In the genomic region with DNA sequence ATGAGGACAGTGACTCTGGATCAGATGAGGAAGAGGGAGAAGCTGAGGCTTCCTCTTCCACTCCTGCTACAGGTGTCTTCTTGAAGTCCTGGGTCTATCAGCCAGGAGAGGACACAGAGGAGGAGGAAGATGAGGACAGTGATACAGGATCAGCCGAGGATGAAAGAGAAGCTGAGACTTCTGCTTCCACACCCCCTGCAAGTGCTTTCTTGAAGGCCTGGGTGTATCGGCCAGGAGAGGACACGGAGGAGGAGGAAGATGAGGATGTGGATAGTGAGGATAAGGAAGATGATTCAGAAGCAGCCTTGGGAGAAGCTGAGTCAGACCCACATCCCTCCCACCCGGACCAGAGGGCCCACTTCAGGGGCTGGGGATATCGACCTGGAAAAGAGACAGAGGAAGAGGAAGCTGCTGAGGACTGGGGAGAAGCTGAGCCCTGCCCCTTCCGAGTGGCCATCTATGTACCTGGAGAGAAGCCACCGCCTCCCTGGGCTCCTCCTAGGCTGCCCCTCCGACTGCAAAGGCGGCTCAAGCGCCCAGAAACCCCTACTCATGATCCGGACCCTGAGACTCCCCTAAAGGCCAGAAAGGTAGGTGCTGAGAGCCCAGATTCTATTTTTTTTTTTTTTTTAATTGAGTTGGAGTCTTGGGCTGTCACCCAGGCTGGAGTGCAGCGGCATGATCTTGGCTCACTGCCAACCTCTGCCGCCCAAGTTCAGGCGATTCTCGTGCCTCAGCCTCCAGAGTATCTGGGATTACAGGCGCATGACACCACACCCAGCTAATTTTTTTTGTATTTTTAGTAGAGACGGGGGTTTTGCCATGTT, we compare ENCODE assay signal across 1 cellular context.
TF ChIP-seq lines count a peak whose summit lies in the region.

No MANE protein-coding gene starts in this region.

TF ChIP-seq in GM12878, 131 proteins besides CTCF, POLR2A, EP300 and RAD21:
- 0 out of 2 replicates have a peak, but pooled peaks have one; percentile 71 for TF ChIP-seq SMARCA5 (IDR thresholded peaks at IDR 0.05)
- 0 out of 3 replicates have a peak, but pooled peaks of 1 of the 2 experiments have one; percentile 11 for TF ChIP-seq EGR1 (IDR thresholded peaks at IDR 0.05; ENCODE audit: borderline replicate concordance in 1 of 2, low read depth in 2 of 2, low read length in 2 of 2)
- TF ChIP-seq POLR2AphosphoS2 (IDR thresholded peaks at IDR 0.05; ENCODE audit: low read depth, low read length) = peak; percentile 65; the same call in 1 of the 2 replicates
- peak; percentile 4; the same call in 1 of the 2 replicates for TF ChIP-seq YY1 (IDR thresholded peaks at IDR 0.05; ENCODE audit: low read depth, low read length)
- TF ChIP-seq, protein P1, sequence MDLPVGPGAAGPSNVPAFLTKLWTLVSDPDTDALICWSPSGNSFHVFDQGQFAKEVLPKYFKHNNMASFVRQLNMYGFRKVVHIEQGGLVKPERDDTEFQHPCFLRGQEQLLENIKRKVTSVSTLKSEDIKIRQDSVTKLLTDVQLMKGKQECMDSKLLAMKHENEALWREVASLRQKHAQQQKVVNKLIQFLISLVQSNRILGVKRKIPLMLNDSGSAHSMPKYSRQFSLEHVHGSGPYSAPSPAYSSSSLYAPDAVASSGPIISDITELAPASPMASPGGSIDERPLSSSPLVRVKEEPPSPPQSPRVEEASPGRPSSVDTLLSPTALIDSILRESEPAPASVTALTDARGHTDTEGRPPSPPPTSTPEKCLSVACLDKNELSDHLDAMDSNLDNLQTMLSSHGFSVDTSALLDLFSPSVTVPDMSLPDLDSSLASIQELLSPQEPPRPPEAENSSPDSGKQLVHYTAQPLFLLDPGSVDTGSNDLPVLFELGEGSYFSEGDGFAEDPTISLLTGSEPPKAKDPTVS (IDR thresholded peaks at IDR 0.05; ENCODE audit: low read depth, low read length) = no peak
- peak; percentile 36; the same call in 1 of the 2 replicates for TF ChIP-seq HDGF (IDR thresholded peaks at IDR 0.05)
- peak in 1 of 2 experiments; percentile 60; a peak in 2 of 4 replicates for TF ChIP-seq SRF (IDR thresholded peaks at IDR 0.05; ENCODE audit: low read depth in 2 of 2, low read length in 2 of 2)
- no peak for TF ChIP-seq BCL3 (IDR thresholded peaks at IDR 0.05; ENCODE audit: borderline replicate concordance, insufficient read depth, low read depth, low read length, poor library complexity, severe bottlenecking)
- TF ChIP-seq ZBED1 (IDR thresholded peaks at IDR 0.05; ENCODE audit: borderline replicate concordance) = no peak
- peak; percentile 95; the same call in 1 of the 2 replicates for TF ChIP-seq MLLT1 (IDR thresholded peaks at IDR 0.05)
- TF ChIP-seq, protein P2, sequence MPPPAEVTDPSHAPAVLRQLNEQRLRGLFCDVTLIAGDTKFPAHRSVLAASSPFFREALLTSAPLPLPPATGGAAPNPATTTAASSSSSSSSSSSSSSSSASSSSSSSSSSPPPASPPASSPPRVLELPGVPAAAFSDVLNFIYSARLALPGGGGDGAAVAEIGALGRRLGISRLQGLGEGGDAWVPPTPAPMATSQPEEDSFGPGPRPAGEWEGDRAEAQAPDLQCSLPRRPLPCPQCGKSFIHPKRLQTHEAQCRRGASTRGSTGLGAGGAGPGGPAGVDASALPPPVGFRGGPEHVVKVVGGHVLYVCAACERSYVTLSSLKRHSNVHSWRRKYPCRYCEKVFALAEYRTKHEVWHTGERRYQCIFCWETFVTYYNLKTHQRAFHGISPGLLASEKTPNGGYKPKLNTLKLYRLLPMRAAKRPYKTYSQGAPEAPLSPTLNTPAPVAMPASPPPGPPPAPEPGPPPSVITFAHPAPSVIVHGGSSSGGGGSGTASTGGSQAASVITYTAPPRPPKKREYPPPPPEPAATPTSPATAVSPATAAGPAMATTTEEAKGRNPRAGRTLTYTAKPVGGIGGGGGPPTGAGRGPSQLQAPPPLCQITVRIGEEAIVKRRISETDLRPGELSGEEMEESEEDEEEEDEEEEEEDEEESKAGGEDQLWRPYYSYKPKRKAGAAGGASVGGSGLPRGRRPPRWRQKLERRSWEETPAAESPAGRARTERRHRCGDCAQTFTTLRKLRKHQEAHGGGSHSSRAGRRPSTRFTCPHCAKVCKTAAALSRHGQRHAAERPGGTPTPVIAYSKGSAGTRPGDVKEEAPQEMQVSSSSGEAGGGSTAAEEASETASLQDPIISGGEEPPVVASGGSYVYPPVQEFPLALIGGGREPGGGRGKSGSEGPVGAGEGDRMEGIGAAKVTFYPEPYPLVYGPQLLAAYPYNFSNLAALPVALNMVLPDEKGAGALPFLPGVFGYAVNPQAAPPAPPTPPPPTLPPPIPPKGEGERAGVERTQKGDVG (CRISPR knock-in tag; IDR thresholded peaks at IDR 0.05) = 0 out of 2 replicates have a peak, but pooled peaks have one; percentile 29
- TF ChIP-seq POLR2AphosphoS5 (IDR thresholded peaks at IDR 0.05; ENCODE audit: low read length) = peak; percentile 25; the same call in 1 of the 2 replicates
- peak; percentile 97 for TF ChIP-seq SMAD1 (IDR thresholded peaks at IDR 0.05; ENCODE audit: low read depth, partially characterized antibody)
